Comparison of ENCODE assay signal across 11 cellular contexts in the genomic region with DNA sequence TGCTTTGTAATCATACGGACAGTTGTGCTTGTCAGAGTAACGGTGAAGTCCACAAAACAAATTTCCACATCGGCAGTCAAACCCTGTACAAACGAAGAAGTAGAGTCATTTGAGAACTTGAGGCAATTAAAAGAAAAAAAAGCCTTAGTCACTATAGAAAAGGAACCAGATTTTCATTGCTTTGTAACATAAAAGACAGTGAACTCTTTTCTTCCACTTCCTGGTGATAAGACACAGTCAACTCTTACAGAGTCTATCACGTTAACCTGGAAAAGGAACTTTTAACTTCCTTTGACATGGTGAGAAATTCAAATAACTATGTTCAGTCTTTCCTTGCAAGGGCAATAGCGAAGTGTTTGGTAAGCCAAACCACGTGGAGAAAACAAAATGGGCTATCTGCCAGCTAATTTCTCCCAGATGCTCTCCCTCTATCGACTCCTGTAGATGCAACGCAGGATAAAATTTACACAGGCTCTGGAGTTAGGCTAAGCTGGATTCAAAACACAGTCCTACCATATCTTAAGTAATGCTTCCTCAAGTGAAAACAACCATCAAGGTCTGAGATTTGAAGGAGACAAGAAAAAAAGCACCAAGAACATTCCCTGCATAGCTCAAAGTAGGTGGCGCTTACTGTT.
A peak's percentile ranks its signal among the peaks of the same experiment; 100 is the strongest.
DNase-seq lines count a peak whose midpoint lies in the region; ATAC-seq and TF ChIP-seq lines count a peak whose summit lies in the region.
"Had no signal": no experiment of that assay in that cellular context is flagged by ENCODE, and none has a peak within 500 bp of the region (broad histone marks: within the 10 kb centered on the region; RNA-seq: fewer than 3 reads in every experiment).

No MANE protein-coding gene starts in this region.

- no peak overlapping the region for H3K4me3 ChIP-seq in SK-N-MC
- peak overlapping the region in 1 of 2 experiments; percentile 6 for H3K4me3 ChIP-seq in neutrophil (ENCODE audit: low read depth in 1 of 2, low read length in 1 of 2)

- no peak overlapping the region for H3K9ac ChIP-seq in SK-N-MC (ENCODE audit: insufficient read length)

- H3K9me3 ChIP-seq in SK-N-MC (ENCODE audit: low read depth, low read length) (no peaks in the 10 kb centered on the region), neutrophil (no peaks in the 10 kb centered on the region)

- H3K36me3 ChIP-seq in SK-N-MC (ENCODE audit: insufficient read depth, low read length) (peaks cover 85% of the 10 kb centered on the region), neutrophil (peaks cover 70% of the 10 kb centered on the region)

- H3K4me1 ChIP-seq in neutrophil (ENCODE audit: control insufficient read depth in 1 of 2, insufficient read depth in 1 of 2, low read depth in 1 of 2, low read length in 1 of 2), result peaks cover 40 to 45% of the 10 kb centered on the region in 2 experiments

- TF ChIP-seq CTCF in neutrophil (IDR thresholded peaks at IDR 0.05), result no peak

- no peaks in the 10 kb centered on the region for H3K27me3 ChIP-seq in neutrophil

- ATAC-seq in HG03025 (IDR thresholded peaks at IDR 0.05; ENCODE audit: low FRiP score, unreplicated experiment), result no peak

- DNase-seq in GF-D8 (lab: John Stamatoyannopoulos, UW) (peak; percentile 69), SK-N-MC (ENCODE audit: low read depth, low spot score) (peak; percentile 34), fibroblast of gingiva (ENCODE audit: low read depth) (peak; percentile 70), HCEC 1CT (no peak), DMS114 treated with DMSO at 0.1 percent for 48 hours (lab: John Stamatoyannopoulos, UW; ENCODE audit: unreplicated experiment) (no peak), NCI-H2081 treated with DMSO at 0.1 percent for 48 hours (lab: John Stamatoyannopoulos, UW) (no peak)
- DNase-seq: hippocampal formation, KG1 had no signal

- H3K27ac ChIP-seq in SK-N-MC (peak overlapping the region; percentile 59), neutrophil (peak overlapping the region; percentile 78)
- H3K27ac ChIP-seq: RWPE1 had no signal

Comparison
In these comparisons a context has a peak if more than half of its experiments do, and no peak if none do; other contexts are left out.
1. DNase-seq: peak in GF-D8 (single experiment), SK-N-MC (single experiment) and fibroblast of gingiva (single experiment); none in HCEC 1CT (single experiment), DMS114 treated with DMSO at 0.1 percent for 48 hours (single experiment) and NCI-H2081 treated with DMSO at 0.1 percent for 48 hours (single experiment).